In the genomic region with DNA sequence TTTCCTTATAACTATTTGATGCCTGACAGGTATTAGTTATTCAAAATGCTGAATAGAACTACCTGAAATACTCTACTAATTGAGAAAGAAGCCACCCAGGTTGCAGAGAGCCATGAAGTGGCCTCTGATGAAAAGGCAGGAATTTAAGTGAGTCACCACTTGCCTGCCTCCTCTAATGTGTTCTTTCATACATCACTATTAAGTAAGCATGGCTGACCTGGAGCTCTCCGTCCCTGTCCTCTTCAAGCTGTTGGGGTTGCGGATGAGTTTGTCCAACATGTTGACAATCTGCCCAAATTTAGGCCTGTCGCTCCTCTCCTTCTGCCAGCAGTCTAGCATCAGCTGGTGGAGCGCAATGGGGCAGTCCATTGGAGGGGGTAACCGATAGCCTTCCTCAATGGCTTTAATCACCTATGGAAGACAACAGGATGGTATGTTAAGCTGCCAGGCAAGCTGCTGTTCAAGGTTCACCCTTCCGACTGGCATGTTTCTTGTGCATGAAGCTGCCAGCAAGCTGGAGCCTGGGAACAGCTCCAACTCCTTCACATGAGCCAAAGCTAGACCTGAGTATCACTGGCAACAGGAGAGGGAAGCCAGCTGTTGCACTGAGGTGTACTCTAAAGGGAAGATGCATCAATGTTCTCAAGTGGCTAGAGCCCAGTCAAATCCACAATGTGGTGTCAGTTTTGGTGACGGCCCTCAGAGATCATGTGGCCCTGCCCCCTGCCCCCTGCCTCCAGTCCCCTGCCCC, we compare ENCODE assay signal across 13 cellular contexts.
A peak's percentile ranks its signal among the peaks of the same experiment; 100 is the strongest.
DNase-seq lines count a peak whose midpoint lies in the region; ATAC-seq, FAIRE-seq and TF ChIP-seq lines count a peak whose summit lies in the region.
"Had no signal": no experiment of that assay in that cellular context is flagged by ENCODE, and none has a peak within 500 bp of the region (broad histone marks: within the 10 kb centered on the region; RNA-seq: fewer than 3 reads in every experiment).

No MANE protein-coding gene starts in this region.

- no peak overlapping the region for H3K4me3 Mint-ChIP-seq in astrocyte (ENCODE audit: unreplicated experiment)
- H3K4me3 Mint-ChIP-seq in nephron progenitor cell: no peak overlapping the region
- H3K4me3 Mint-ChIP-seq: B cell; stimulated activated naive CD8-positive, alpha-beta T cell treated with anti-CD3 and anti-CD28 coated beads, Interleukin-15, Interleukin-2, amounts not matched to agents 100 ng/mL and 50 ng/mL, for 24 hours had no signal

- no peak overlapping the region for H3K9ac ChIP-seq in astrocyte (ENCODE audit: low read length)

- WGBS in tibial nerve, 2 donors: 93 to 94% methylated on average over 7 of the region's 7 CpGs

- no peak for TF ChIP-seq POLR2A in tibial nerve (IDR thresholded peaks at IDR 0.05)

- no peaks in the 10 kb centered on the region for H3K79me2 ChIP-seq in astrocyte (ENCODE audit: insufficient read depth, low read length)

- no peak for TF ChIP-seq EP300 in tibial nerve (IDR thresholded peaks at IDR 0.05)

- H3K27me3 Mint-ChIP-seq in astrocyte (ENCODE audit: low read depth, unreplicated experiment) (no peaks in the 10 kb centered on the region), nephron progenitor cell (ENCODE audit: low read depth, poor library complexity) (no peaks in the 10 kb centered on the region)
- H3K27me3 Mint-ChIP-seq: B cell; stimulated activated naive CD8-positive, alpha-beta T cell treated with anti-CD3 and anti-CD28 coated beads, Interleukin-15, Interleukin-2, amounts not matched to agents 100 ng/mL and 50 ng/mL, for 24 hours had no signal

- H3K9me3 ChIP-seq in astrocyte (ENCODE audit: insufficient read depth, low read depth, low read length) (no peaks in the 10 kb centered on the region), tibial nerve (no peaks in the 10 kb centered on the region)

- H3K36me3 ChIP-seq in astrocyte (ENCODE audit: insufficient read depth, low read length) (no peaks in the 10 kb centered on the region), tibial nerve (no peaks in the 10 kb centered on the region)

- H3K27ac ChIP-seq in astrocyte (ENCODE audit: low read depth, low read length): no peak overlapping the region
- no peak overlapping the region for H3K27ac ChIP-seq in tibial nerve

- H3K4me1 ChIP-seq in astrocyte (ENCODE audit: insufficient read depth, low read length) (no peaks in the 10 kb centered on the region), tibial nerve (no peaks in the 10 kb centered on the region)

- H3K4me2 ChIP-seq in astrocyte (ENCODE audit: low read length): peak overlapping the region; percentile 0

- H3K36me3 Mint-ChIP-seq in astrocyte (ENCODE audit: low read depth, unreplicated experiment): peaks cover 18% of the 10 kb centered on the region
- H3K36me3 Mint-ChIP-seq in nephron progenitor cell (ENCODE audit: low read depth): peaks cover 84% of the 10 kb centered on the region

- H3K27ac Mint-ChIP-seq in astrocyte (ENCODE audit: unreplicated experiment): no peak overlapping the region
- no peak overlapping the region for H3K27ac Mint-ChIP-seq in nephron progenitor cell
- H3K27ac Mint-ChIP-seq: B cell had no signal

- H3K27me3 ChIP-seq in astrocyte (ENCODE audit: insufficient read depth, low read length) (no peaks in the 10 kb centered on the region), tibial nerve (no peaks in the 10 kb centered on the region)

- no peaks in the 10 kb centered on the region for H4K20me1 ChIP-seq in astrocyte (ENCODE audit: insufficient read depth, low read length)

- peak; percentile 93 for DNase-seq in DMS 273 treated with DMSO at 0.1 percent for 48 hours (lab: John Stamatoyannopoulos, UW)
- DNase-seq in NCI-H1105 treated with DMSO at 0.1 percent for 48 hours (lab: John Stamatoyannopoulos, UW): peak; percentile 84
- peak; percentile 81 for DNase-seq in astrocyte (ENCODE audit: low read depth)
- peak; percentile 56 for DNase-seq in kidney tubule cell (ENCODE audit: low spot score)
- no peak for DNase-seq in NCI-H2227 (lab: John Stamatoyannopoulos, UW; ENCODE audit: unreplicated experiment)
- no peak for DNase-seq in tibial nerve (ENCODE audit: low spot score in 2 of 2)
- no peak for DNase-seq in nephron progenitor cell
- DNase-seq: activated CD8-positive, alpha-beta memory T cell treated with anti-CD3 and anti-CD28 coated beads, Interleukin-2, amount 50 U/mL, for 48 hours; erythroblast had no signal

- no peak overlapping the region for H3K4me3 ChIP-seq in astrocyte (ENCODE audit: insufficient read depth, low read depth, low read length)
- H3K4me3 ChIP-seq in tibial nerve: no peak overlapping the region

- no peak for TF ChIP-seq CTCF in astrocyte (IDR thresholded peaks at IDR 0.05; ENCODE audit: insufficient read depth, low read depth, low read length)
- TF ChIP-seq CTCF in tibial nerve (IDR thresholded peaks at IDR 0.05): no peak
- no peak for TF ChIP-seq CTCF in nephron progenitor cell (IDR thresholded peaks at IDR 0.05)

- no peak overlapping the region for H2AFZ ChIP-seq in astrocyte (ENCODE audit: low read depth, low read length)

- H3K9me3 Mint-ChIP-seq in astrocyte (ENCODE audit: unreplicated experiment): no peaks in the 10 kb centered on the region
- no peaks in the 10 kb centered on the region for H3K9me3 Mint-ChIP-seq in nephron progenitor cell
- H3K9me3 Mint-ChIP-seq: stimulated activated naive CD8-positive, alpha-beta T cell treated with anti-CD3 and anti-CD28 coated beads, Interleukin-15, Interleukin-2, amounts not matched to agents 100 ng/mL and 50 ng/mL, for 24 hours had no signal

- H3K4me1 Mint-ChIP-seq in astrocyte (ENCODE audit: low read depth, unreplicated experiment) (no peaks in the 10 kb centered on the region), nephron progenitor cell (peaks cover 35% of the 10 kb centered on the region)

- FAIRE-seq in astrocyte (lab: Jason Lieb, UNC): no peak

- ATAC-seq in HG02759 (IDR thresholded peaks at IDR 0.05; ENCODE audit: unreplicated experiment): no peak
- ATAC-seq: HCT116 had no signal

Comparison
In these comparisons a context has a peak if more than half of its experiments do, and no peak if none do; other contexts are left out.
1. DNase-seq: peak in DMS 273 treated with DMSO at 0.1 percent for 48 hours (single experiment), NCI-H1105 treated with DMSO at 0.1 percent for 48 hours (single experiment), astrocyte (single experiment) and kidney tubule cell (single experiment); none in NCI-H2227 (single experiment), tibial nerve (0 of 2) and nephron progenitor cell (single experiment).